Comparison of ENCODE assay signal across 8 cellular contexts in the genomic region with DNA sequence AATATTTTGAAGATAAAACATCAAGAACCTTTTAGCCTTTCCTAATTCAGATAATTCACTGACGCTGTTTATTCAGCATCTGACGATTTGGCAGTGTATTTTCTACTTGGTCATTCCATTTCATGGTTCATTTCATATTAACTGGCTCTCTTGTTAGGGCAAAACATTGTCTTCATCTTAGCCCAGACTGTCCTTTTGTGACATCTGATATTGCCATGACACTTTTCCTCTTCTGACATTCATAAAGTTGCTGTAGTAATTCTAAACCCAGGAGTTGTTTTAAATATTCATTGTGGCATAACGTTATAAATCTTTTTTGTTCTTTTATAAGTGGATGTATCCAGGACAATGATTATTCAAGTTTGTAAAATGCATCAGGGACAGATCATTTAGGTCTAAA. TPM values are rescaled to one million over a fixed set of nuclear protein-coding genes. Genes with fewer than 3 reads are reported as not detected.
DNase-seq lines count a peak whose midpoint lies in the region; ATAC-seq and TF ChIP-seq lines count a peak whose summit lies in the region.
"Had no signal": no experiment of that assay in that cellular context is flagged by ENCODE, and none has a peak within 500 bp of the region (broad histone marks: within the 10 kb centered on the region; RNA-seq: fewer than 3 reads in every experiment).

No MANE protein-coding gene starts in this region.

- H3F3A ChIP-seq in neural cell (ENCODE audit: insufficient read depth, low read length, poor library complexity, severe bottlenecking) = no peaks in the 10 kb centered on the region

- TF ChIP-seq RAD21 in neural cell (conservative IDR thresholded peaks at IDR 0.05) = no peak

- H3K27me3 ChIP-seq in DND-41 (ENCODE audit: insufficient read depth, low read length, poor library complexity) (no peaks in the 10 kb centered on the region), KMS-11 (ENCODE audit: insufficient read depth, low read depth) (no peaks in the 10 kb centered on the region), adipocyte (replicated peaks; ENCODE audit: control insufficient read depth, insufficient read depth, low read length) (no peaks in the 10 kb centered on the region), neural cell (ENCODE audit: insufficient read depth, low read depth, low read length) (no peaks in the 10 kb centered on the region)

- H4K20me1 ChIP-seq in DND-41 (ENCODE audit: insufficient read depth, low read length) (peaks cover under 1% of the 10 kb centered on the region; the same call in 1 of the 2 replicates), KMS-11 (ENCODE audit: insufficient read depth) (no peaks in the 10 kb centered on the region), neural cell (ENCODE audit: insufficient read depth) (no peaks in the 10 kb centered on the region)

- H2AFZ ChIP-seq in DND-41 (ENCODE audit: low read depth, low read length) = no peak overlapping the region
- no peak overlapping the region for H2AFZ ChIP-seq in KMS-11 (ENCODE audit: low read depth)
- H2AFZ ChIP-seq in neural cell (ENCODE audit: low read depth, low read length) = no peak overlapping the region

- H3K9me2 ChIP-seq in neural cell (ENCODE audit: insufficient read depth, low read length) = no peaks in the 10 kb centered on the region

- no peak for TF ChIP-seq CTCF in DND-41 (IDR thresholded peaks at IDR 0.05; ENCODE audit: borderline replicate concordance, extremely low read depth, low read length, poor library complexity, severe bottlenecking)
- no peak for TF ChIP-seq CTCF in KMS-11 (conservative IDR thresholded peaks at IDR 0.05; ENCODE audit: low read depth, low read length)
- no peak for TF ChIP-seq CTCF in neural cell (IDR thresholded peaks at IDR 0.05; ENCODE audit: poor library complexity, severe bottlenecking)

- no peak for TF ChIP-seq EP300 in neural cell (conservative IDR thresholded peaks at IDR 0.05; ENCODE audit: poor library complexity, severe bottlenecking)

- peak overlapping the region in 1 of 2 experiments; percentile 13; a peak in 1 of 4 replicates for H3K4me3 ChIP-seq in DND-41 (ENCODE audit: low read depth in 1 of 2, low read length in 2 of 2)
- H3K4me3 ChIP-seq in KMS-11 (IDR thresholded peaks at IDR 0.05; ENCODE audit: insufficient read depth, low read depth, low read length) = no peak overlapping the region
- peak overlapping the region; percentile 97 for H3K4me3 ChIP-seq in adipocyte (ENCODE audit: low read length)
- peak overlapping the region; percentile 99 for H3K4me3 ChIP-seq in neural cell (ENCODE audit: low read length)

- H3K9me3 ChIP-seq in DND-41 (ENCODE audit: insufficient read depth, low read length, severe bottlenecking) = no peaks in the 10 kb centered on the region
- no peaks in the 10 kb centered on the region for H3K9me3 ChIP-seq in adipocyte (ENCODE audit: control insufficient read depth, low read length)
- no peaks in the 10 kb centered on the region for H3K9me3 ChIP-seq in neural cell (ENCODE audit: low read length)

- no peak for ATAC-seq in DND-41 (ENCODE audit: insufficient read depth, low read depth)
- ATAC-seq in GM18858 (IDR thresholded peaks at IDR 0.05; ENCODE audit: unreplicated experiment) = no peak

- no peak overlapping the region for H3K27ac ChIP-seq in DND-41 (ENCODE audit: low read length)
- H3K27ac ChIP-seq in KMS-11 = no peak overlapping the region
- H3K27ac ChIP-seq in neural cell (ENCODE audit: low read length) = no peak overlapping the region

- H3K4me1 ChIP-seq in DND-41 (ENCODE audit: insufficient read depth, low read length) = peaks cover 32% of the 10 kb centered on the region
- H3K4me1 ChIP-seq in KMS-11 (ENCODE audit: low read depth, poor library complexity, severe bottlenecking) = peaks cover 19% of the 10 kb centered on the region
- H3K4me1 ChIP-seq in adipocyte (ENCODE audit: control insufficient read depth, insufficient read depth, low read length) = peaks cover 13% of the 10 kb centered on the region

- peaks cover 61% of the 10 kb centered on the region for H3K79me2 ChIP-seq in DND-41 (ENCODE audit: insufficient read depth, low read length)
- H3K79me2 ChIP-seq in KMS-11 (ENCODE audit: insufficient read depth, low read depth) = peaks cover 32% of the 10 kb centered on the region; the same call in 1 of the 2 replicates
- H3K79me2 ChIP-seq in neural cell (replicated peaks; ENCODE audit: insufficient read depth, low read length) = peaks cover 40% of the 10 kb centered on the region

- H3K9ac ChIP-seq in DND-41 (ENCODE audit: low read depth, low read length) = peak overlapping the region; percentile 80; the same call in 1 of the 2 replicates
- H3K9ac ChIP-seq in KMS-11 = peak overlapping the region; percentile 91; the same call in 1 of the 2 replicates
- peak overlapping the region; percentile 96 for H3K9ac ChIP-seq in adipocyte (ENCODE audit: low read length)
- H3K9ac ChIP-seq in neural cell (ENCODE audit: low read length) = no peak overlapping the region

- DNase-seq in DND-41 (no peak), adipocyte (ENCODE audit: low read depth) (no peak), HuH-7 (ENCODE audit: low spot score) (no peak), HPDE6-E6E7 (ENCODE audit: extremely low spot score) (no peak)
- DNase-seq: activated naive CD4-positive, alpha-beta T cell treated with Interleukin-2 at 50 U/mL for 16 hours had no signal

- H3K4me2 ChIP-seq in DND-41 (ENCODE audit: insufficient read depth, low read length) (peak overlapping the region; percentile 95), KMS-11 (peak overlapping the region; percentile 57), neural cell (ENCODE audit: low read length) (peak overlapping the region; percentile 98)

- H3K36me3 ChIP-seq in DND-41 (ENCODE audit: insufficient read depth, low read length) = peaks cover 7% of the 10 kb centered on the region
- H3K36me3 ChIP-seq in KMS-11 (ENCODE audit: insufficient read depth) = no peaks in the 10 kb centered on the region
- H3K36me3 ChIP-seq in adipocyte (ENCODE audit: control insufficient read depth, insufficient read depth, low read length, severe bottlenecking) = no peaks in the 10 kb centered on the region
- H3K36me3 ChIP-seq in neural cell (ENCODE audit: insufficient read depth, low read length) = no peaks in the 10 kb centered on the region

TF ChIP-seq in neural cell, 6 proteins besides CTCF, POLR2A, EP300 and RAD21:
- no peak for TF ChIP-seq POLR2AphosphoS5 (IDR thresholded peaks at IDR 0.05)
- TF ChIP-seq EZH2 (IDR thresholded peaks at IDR 0.05; ENCODE audit: borderline replicate concordance, insufficient read depth, low read length, poor library complexity, severe bottlenecking) = no peak
- TF ChIP-seq, protein P1, sequence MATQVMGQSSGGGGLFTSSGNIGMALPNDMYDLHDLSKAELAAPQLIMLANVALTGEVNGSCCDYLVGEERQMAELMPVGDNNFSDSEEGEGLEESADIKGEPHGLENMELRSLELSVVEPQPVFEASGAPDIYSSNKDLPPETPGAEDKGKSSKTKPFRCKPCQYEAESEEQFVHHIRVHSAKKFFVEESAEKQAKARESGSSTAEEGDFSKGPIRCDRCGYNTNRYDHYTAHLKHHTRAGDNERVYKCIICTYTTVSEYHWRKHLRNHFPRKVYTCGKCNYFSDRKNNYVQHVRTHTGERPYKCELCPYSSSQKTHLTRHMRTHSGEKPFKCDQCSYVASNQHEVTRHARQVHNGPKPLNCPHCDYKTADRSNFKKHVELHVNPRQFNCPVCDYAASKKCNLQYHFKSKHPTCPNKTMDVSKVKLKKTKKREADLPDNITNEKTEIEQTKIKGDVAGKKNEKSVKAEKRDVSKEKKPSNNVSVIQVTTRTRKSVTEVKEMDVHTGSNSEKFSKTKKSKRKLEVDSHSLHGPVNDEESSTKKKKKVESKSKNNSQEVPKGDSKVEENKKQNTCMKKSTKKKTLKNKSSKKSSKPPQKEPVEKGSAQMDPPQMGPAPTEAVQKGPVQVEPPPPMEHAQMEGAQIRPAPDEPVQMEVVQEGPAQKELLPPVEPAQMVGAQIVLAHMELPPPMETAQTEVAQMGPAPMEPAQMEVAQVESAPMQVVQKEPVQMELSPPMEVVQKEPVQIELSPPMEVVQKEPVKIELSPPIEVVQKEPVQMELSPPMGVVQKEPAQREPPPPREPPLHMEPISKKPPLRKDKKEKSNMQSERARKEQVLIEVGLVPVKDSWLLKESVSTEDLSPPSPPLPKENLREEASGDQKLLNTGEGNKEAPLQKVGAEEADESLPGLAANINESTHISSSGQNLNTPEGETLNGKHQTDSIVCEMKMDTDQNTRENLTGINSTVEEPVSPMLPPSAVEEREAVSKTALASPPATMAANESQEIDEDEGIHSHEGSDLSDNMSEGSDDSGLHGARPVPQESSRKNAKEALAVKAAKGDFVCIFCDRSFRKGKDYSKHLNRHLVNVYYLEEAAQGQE (IDR thresholded peaks at IDR 0.05; ENCODE audit: borderline replicate concordance) = no peak
- TF ChIP-seq SMC3 (conservative IDR thresholded peaks at IDR 0.05; ENCODE audit: poor library complexity) = no peak
- no peak for TF ChIP-seq MXI1 (conservative IDR thresholded peaks at IDR 0.05; ENCODE audit: poor library complexity, severe bottlenecking)
- no peak for TF ChIP-seq TAF1 (IDR thresholded peaks at IDR 0.05; ENCODE audit: low read depth)

RNA-seq across cellular contexts. Expression of a gene that starts 1.8 kb away (rescaled TPM):
- 156 and 180 TPM in 2 replicates for polyA plus RNA-seq in neural cell
- 373 and 392 TPM in 2 replicates for polyA minus RNA-seq in neural cell
